Comparison of ENCODE assay signal across 7 cellular contexts in genomic region chr14:32404784-32405573, GRCh38.
"Had no signal": no experiment of that assay in that cellular context is flagged by ENCODE, and none has a peak within 500 bp of the region (broad histone marks: within the 10 kb centered on the region; RNA-seq: fewer than 3 reads in every experiment).

No MANE protein-coding gene starts in this region.

- ATAC-seq: effector memory CD8-positive, alpha-beta T cell; left colon had no signal

- DNase-seq: activated CD4-positive, alpha-beta T cell treated with anti-CD3 and anti-CD28 coated beads, Interleukin-2, amount 10 ng/mL, durations not matched to agents 24 days and 14 days; activated naive CD4-positive, alpha-beta T cell treated with anti-CD3 and anti-CD28 coated beads for 36 hours; cortex of kidney; effector memory CD8-positive, alpha-beta T cell; left colon; stimulated activated CD4-positive, alpha-beta T cell treated with anti-CD3 and anti-CD28 coated beads, Interleukin-4, amount 100 ng/mL, for 4 hours had no signal

- H3K27ac ChIP-seq: skin epidermis had no signal

- H3K4me3 ChIP-seq: skin epidermis had no signal
